ENCODE assay signal across 8 cellular contexts in genomic region chr11:72821920-72822799, GRCh38. TPM values are rescaled to one million over a fixed set of nuclear protein-coding genes. Genes with fewer than 3 reads are reported as not detected.
DNase-seq lines count a peak whose midpoint lies in the region; ATAC-seq, FAIRE-seq and TF ChIP-seq lines count a peak whose summit lies in the region.

No MANE protein-coding gene starts in this region.

- H3K79me2 ChIP-seq in HepG2 (ENCODE audit: insufficient read depth, low read length): no peaks in the 10 kb centered on the region

- WGBS in HepG2 (ENCODE audit: low lambda C conversion rate): 88% methylated on average over 40 of the region's 82 CpGs

- peak overlapping the region; percentile 58 for H3K4me2 ChIP-seq in HepG2 (ENCODE audit: low read depth, low read length)

- H3K27ac ChIP-seq in C4-2B (peak overlapping the region; percentile 66), HepG2 (ENCODE audit: extremely low read length, insufficient read depth, low read length) (peak overlapping the region; percentile 38)

- no TSS peak for BruUV-seq in HepG2 (replicated peaks; lab: Mats Ljungman, UMichigan)

- no peaks in the 10 kb centered on the region for H4K20me1 ChIP-seq in HepG2 (ENCODE audit: insufficient read depth, low read length)

- H3K27me3 ChIP-seq in HepG2 (ENCODE audit: control insufficient read depth in 1 of 2, insufficient read depth in 2 of 2, low read length in 2 of 2): no peaks in the 10 kb centered on the region

- H3K4me1 Mint-ChIP-seq in activated CD4-positive, alpha-beta memory T cell treated with anti-CD3 and anti-CD28 coated beads for 36 hours (ENCODE audit: low read depth): peaks cover 23% of the 10 kb centered on the region

- CTCF ChIA-PET in activated CD4-positive, alpha-beta memory T cell treated with anti-CD3 and anti-CD28 coated beads for 36 hours (lab: Charles Lee): interaction anchor here (1.0 to 2.6 kb wide), 3 partner anchors 9 to 357 kb away, joined by 3 to 13 read pairs (median 9); no protein-coding TSS in a partner anchor
- CTCF ChIA-PET in HepG2 (lab: Yijun Ruan, JAX; ENCODE audit: low intra/inter-chr PET ratio, low total read pairs): interaction anchor here (0.8 kb wide), 1 partner anchor 97 kb away, joined by 4 read pairs; no protein-coding TSS in a partner anchor

- TF ChIP-seq CTCF in C4-2B (conservative IDR thresholded peaks at IDR 0.05): no peak
- peak; percentile 31 for TF ChIP-seq CTCF in HepG2 (CRISPR knock-in tag; IDR thresholded peaks at IDR 0.05)

- no peak for FAIRE-seq in HepG2 (lab: Jason Lieb, UNC)

- POLR2A ChIA-PET in activated CD4-positive, alpha-beta memory T cell treated with anti-CD3 and anti-CD28 coated beads for 36 hours (lab: Charles Lee): no interaction called here
- POLR2A ChIA-PET in HepG2 (lab: Yijun Ruan, JAX): no interaction called here

- peak overlapping the region in 2 of 3 experiments; percentile 21 to 50; a peak in 3 of 6 replicates for H3K4me3 ChIP-seq in HepG2 (replicated peaks in 1 of 3; ENCODE audit: insufficient read depth in 1 of 3, low read depth in 2 of 3, low read length in 3 of 3)

- peaks cover 27% of the 10 kb centered on the region for H3K36me3 Mint-ChIP-seq in activated CD4-positive, alpha-beta memory T cell treated with anti-CD3 and anti-CD28 coated beads for 36 hours

- no peak overlapping the region for H2AFZ ChIP-seq in HepG2 (ENCODE audit: low read length)

- peak; percentile 19; the same call in 1 of the 2 replicates for TF ChIP-seq RAD21 in HepG2 (CRISPR knock-in tag; IDR thresholded peaks at IDR 0.05)

- peak overlapping the region; percentile 54; the same call in 1 of the 2 replicates for H3K9ac ChIP-seq in HepG2 (ENCODE audit: insufficient read depth, low read depth, low read length)

- no peaks in the 10 kb centered on the region for H3K27me3 Mint-ChIP-seq in activated CD4-positive, alpha-beta memory T cell treated with anti-CD3 and anti-CD28 coated beads for 36 hours

- TF ChIP-seq EP300 in HepG2 (IDR thresholded peaks at IDR 0.05; ENCODE audit: low read depth in 2 of 2, low read length in 2 of 2) (no peak), HepG2 (CRISPR knock-in tag; IDR thresholded peaks at IDR 0.05; ENCODE audit: borderline replicate concordance) (no peak)

- peak overlapping the region; percentile 64 for H3K27ac Mint-ChIP-seq in activated CD4-positive, alpha-beta memory T cell treated with anti-CD3 and anti-CD28 coated beads for 36 hours

- peak; percentile 39 to 48; a peak in 2 of 4 replicates for TF ChIP-seq POLR2A in HepG2 (IDR thresholded peaks at IDR 0.05; ENCODE audit: insufficient read depth in 1 of 2, low read depth in 2 of 2, low read length in 2 of 2)

- H3K4me1 ChIP-seq in HepG2 (ENCODE audit: insufficient read depth, low read length): peaks cover 14% of the 10 kb centered on the region

- in situ Hi-C loops in HepG2 (cut with HindIII; ENCODE audit: extremely low pct_ligation_motif_present, low pct_unique_long_range_greater_than_20kb): no loop called here

- peak overlapping the region; percentile 29 for H3K4me3 Mint-ChIP-seq in activated CD4-positive, alpha-beta memory T cell treated with anti-CD3 and anti-CD28 coated beads for 36 hours

- H3K9me3 Mint-ChIP-seq in activated CD4-positive, alpha-beta memory T cell treated with anti-CD3 and anti-CD28 coated beads for 36 hours: no peaks in the 10 kb centered on the region

- ATAC-seq in GM21515 (IDR thresholded peaks at IDR 0.05; ENCODE audit: unreplicated experiment) (peak; percentile 54), HepG2 (peak; percentile 55), GM21367 (IDR thresholded peaks at IDR 0.05; ENCODE audit: unreplicated experiment) (no peak)

- peak; percentile 91 for DNase-seq in NCI-H2171 (lab: John Stamatoyannopoulos, UW)
- peak; percentile 90 for DNase-seq in activated CD4-positive, alpha-beta memory T cell treated with anti-CD3 and anti-CD28 coated beads for 36 hours
- peak; percentile 93 for DNase-seq in dermis blood vessel endothelial cell
- DNase-seq in HepG2 (ENCODE audit: low spot score): peak; percentile 54
- DNase-seq in stimulated activated CD4-positive, alpha-beta T cell treated with anti-CD3 and anti-CD28 coated beads, Interleukin-2, amount 100 ng/mL, for 24 hours: peak; percentile 83 to 90

- peaks cover 0 to 2% of the 10 kb centered on the region in 2 experiments; a peak in 2 of 5 replicates for H3K36me3 ChIP-seq in HepG2 (replicated peaks in 1 of 2; ENCODE audit: control insufficient read depth in 1 of 2, insufficient read depth in 2 of 2, low read length in 2 of 2)

- intact Hi-C loops in activated CD4-positive, alpha-beta memory T cell treated with anti-CD3 and anti-CD28 coated beads for 36 hours (cut with micrococcal nuclease): loop anchor here (1.0 kb wide), 1 partner anchor 8 kb away; the partner anchor contains the start of gene ATG16L2
- intact Hi-C loops in HepG2 (cut with micrococcal nuclease; ENCODE audit: unreplicated experiment): no loop called here

- H3K9me3 ChIP-seq in HepG2 (ENCODE audit: low read length): no peaks in the 10 kb centered on the region

TF ChIP-seq in HepG2, 621 proteins besides CTCF, POLR2A, EP300 and RAD21 (continues in another document):
- no peak for TF ChIP-seq ATF7-NPFF (CRISPR knock-in tag; IDR thresholded peaks at IDR 0.05; ENCODE audit: low read depth)

RNA-seq across cellular contexts. Expression of gene ATG16L2, which starts 7.9 kb away (rescaled TPM):
- 10 to 100 TPM; 79.7 to 91.1 TPM for total RNA-seq in activated CD4-positive, alpha-beta memory T cell treated with anti-CD3 and anti-CD28 coated beads for 36 hours
- total RNA-seq in dermis blood vessel endothelial cell (6.5 and 22.1 TPM in 2 replicates), HepG2 (2016; rRNA removed; fragmentation: Illumina TruSeq; extraction: Trizol) (0.79 and 6.2 TPM in 2 replicates)
- 0.71 and 1.1 TPM in 2 replicates for total RNA-seq in HepG2 (2016; cell fraction: cytosol; rRNA removed; fragmentation: Illumina TruSeq; extraction: Trizol; ENCODE audit: low read depth)
- 0.88 and 6.5 TPM in 2 replicates for total RNA-seq in HepG2 (2016; cell fraction: insoluble cytoplasmic fraction; rRNA removed; fragmentation: Illumina TruSeq; extraction: Trizol)
- 0.93 and 2.4 TPM in 2 replicates for total RNA-seq in HepG2 (2016; cell fraction: membrane; rRNA removed; fragmentation: Illumina TruSeq; extraction: Trizol)
- 11.6 and 12.0 TPM in 2 replicates for total RNA-seq in HepG2 (2016; cell fraction: nucleus; rRNA removed; fragmentation: Illumina TruSeq; extraction: Trizol)
- polyA plus RNA-seq in HepG2 (2011; rRNA removed): 14.8 and 19.3 TPM in 2 replicates
- 2.1 and 3.0 TPM in 2 replicates for polyA plus RNA-seq in HepG2 (2011; cell fraction: cytosol; rRNA removed)
- 251 and 263 TPM in 2 replicates for polyA plus RNA-seq in HepG2 (2011; cell fraction: nucleus; rRNA removed)
- 8.2 and 9.1 TPM in 2 replicates for polyA plus RNA-seq in HepG2 (2012)
- 0.28 and 0.58 TPM in 2 replicates for polyA plus RNA-seq in HepG2 (2016; cell fraction: cytosol; fragmentation: Illumina TruSeq; extraction: Trizol; ENCODE audit: low read depth)
- polyA plus RNA-seq in HepG2 (2016; cell fraction: insoluble cytoplasmic fraction; fragmentation: Illumina TruSeq; extraction: Trizol; ENCODE audit: low read depth): 0.75 and 1.2 TPM in 2 replicates
- polyA plus RNA-seq in HepG2 (2016; cell fraction: membrane; fragmentation: Illumina TruSeq; extraction: Trizol; ENCODE audit: low read depth): 0.56 and 0.72 TPM in 2 replicates
- 31.9 and 32.0 TPM in 2 replicates for polyA plus RNA-seq in HepG2 (2016; cell fraction: nucleus; fragmentation: Illumina TruSeq; extraction: Trizol; ENCODE audit: insufficient read depth, low read depth)
- polyA minus RNA-seq in HepG2 (2011; rRNA and poly(A)+ RNA removed; ENCODE audit: low replicate concordance): 9.4 and 19.0 TPM in 2 replicates
- 0.69 and 0.97 TPM in 2 replicates for polyA minus RNA-seq in HepG2 (2011; cell fraction: cytosol; rRNA and poly(A)+ RNA removed)
- polyA minus RNA-seq in HepG2 (2011; cell fraction: nucleus; rRNA and poly(A)+ RNA removed): 25.1 and 27.8 TPM in 2 replicates

RNA-seq across cellular contexts. Expression of gene STARD10, which starts 28.3 kb away (rescaled TPM):
- total RNA-seq in activated CD4-positive, alpha-beta memory T cell treated with anti-CD3 and anti-CD28 coated beads for 36 hours: 10 to 100 TPM; 14.8 to 16.8 TPM
- total RNA-seq in dermis blood vessel endothelial cell (35.7 and 60.4 TPM in 2 replicates), HepG2 (2016; rRNA removed; fragmentation: Illumina TruSeq; extraction: Trizol) (248 and 341 TPM in 2 replicates)
- total RNA-seq in HepG2 (2016; cell fraction: cytosol; rRNA removed; fragmentation: Illumina TruSeq; extraction: Trizol; ENCODE audit: low read depth): 1,658 and 1,675 TPM in 2 replicates
- total RNA-seq in HepG2 (2016; cell fraction: insoluble cytoplasmic fraction; rRNA removed; fragmentation: Illumina TruSeq; extraction: Trizol): 231 and 367 TPM in 2 replicates
- total RNA-seq in HepG2 (2016; cell fraction: membrane; rRNA removed; fragmentation: Illumina TruSeq; extraction: Trizol): 1,130 and 1,245 TPM in 2 replicates
- 138 and 147 TPM in 2 replicates for total RNA-seq in HepG2 (2016; cell fraction: nucleus; rRNA removed; fragmentation: Illumina TruSeq; extraction: Trizol)
- polyA plus RNA-seq in HepG2 (2011; rRNA removed): 260 and 311 TPM in 2 replicates
- polyA plus RNA-seq in HepG2 (2011; cell fraction: cytosol; rRNA removed): 248 and 317 TPM in 2 replicates
- polyA plus RNA-seq in HepG2 (2011; cell fraction: nucleus; rRNA removed): 146 and 149 TPM in 2 replicates
- 146 and 179 TPM in 2 replicates for polyA plus RNA-seq in HepG2 (2012)
- 2,121 and 2,355 TPM in 2 replicates for polyA plus RNA-seq in HepG2 (2016; cell fraction: cytosol; fragmentation: Illumina TruSeq; extraction: Trizol; ENCODE audit: low read depth)
- polyA plus RNA-seq in HepG2 (2016; cell fraction: insoluble cytoplasmic fraction; fragmentation: Illumina TruSeq; extraction: Trizol; ENCODE audit: low read depth): 324 and 400 TPM in 2 replicates
- polyA plus RNA-seq in HepG2 (2016; cell fraction: membrane; fragmentation: Illumina TruSeq; extraction: Trizol; ENCODE audit: low read depth): 1,491 and 1,549 TPM in 2 replicates
- polyA plus RNA-seq in HepG2 (2016; cell fraction: nucleus; fragmentation: Illumina TruSeq; extraction: Trizol; ENCODE audit: insufficient read depth, low read depth): 357 and 378 TPM in 2 replicates
- polyA minus RNA-seq in HepG2 (2011; rRNA and poly(A)+ RNA removed; ENCODE audit: low replicate concordance): 15.4 and 222 TPM in 2 replicates
- polyA minus RNA-seq in HepG2 (2011; cell fraction: cytosol; rRNA and poly(A)+ RNA removed): 77.0 and 88.8 TPM in 2 replicates
- 41.4 and 44.8 TPM in 2 replicates for polyA minus RNA-seq in HepG2 (2011; cell fraction: nucleus; rRNA and poly(A)+ RNA removed)
